1 cellular context compared by ENCODE assay signal in the genomic region with DNA sequence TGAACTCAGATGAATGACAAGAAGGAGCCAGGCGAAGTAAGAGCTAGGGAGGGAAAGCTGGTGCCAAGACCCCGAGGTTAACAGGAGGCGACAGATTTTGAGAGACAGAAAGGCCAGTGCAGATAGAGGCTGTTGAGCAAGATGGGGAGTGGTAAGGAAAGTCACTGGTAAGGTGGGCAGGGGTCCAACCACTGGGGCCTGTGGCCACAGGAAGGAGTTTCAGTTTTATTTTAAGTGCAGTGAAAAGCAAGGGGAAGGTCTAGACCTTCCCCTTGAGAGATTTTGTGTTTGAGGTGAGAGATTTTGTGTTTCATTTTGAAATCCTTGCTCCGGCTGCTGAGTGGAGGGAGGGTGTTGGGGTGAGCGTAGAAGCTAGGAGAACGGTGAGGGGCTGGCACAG.
TF ChIP-seq lines count a peak whose summit lies in the region.

No MANE protein-coding gene starts in this region.

TF ChIP-seq in WTC11, 78 proteins besides CTCF, POLR2A, EP300 and RAD21 (continued from another document):
- TF ChIP-seq, protein P1, sequence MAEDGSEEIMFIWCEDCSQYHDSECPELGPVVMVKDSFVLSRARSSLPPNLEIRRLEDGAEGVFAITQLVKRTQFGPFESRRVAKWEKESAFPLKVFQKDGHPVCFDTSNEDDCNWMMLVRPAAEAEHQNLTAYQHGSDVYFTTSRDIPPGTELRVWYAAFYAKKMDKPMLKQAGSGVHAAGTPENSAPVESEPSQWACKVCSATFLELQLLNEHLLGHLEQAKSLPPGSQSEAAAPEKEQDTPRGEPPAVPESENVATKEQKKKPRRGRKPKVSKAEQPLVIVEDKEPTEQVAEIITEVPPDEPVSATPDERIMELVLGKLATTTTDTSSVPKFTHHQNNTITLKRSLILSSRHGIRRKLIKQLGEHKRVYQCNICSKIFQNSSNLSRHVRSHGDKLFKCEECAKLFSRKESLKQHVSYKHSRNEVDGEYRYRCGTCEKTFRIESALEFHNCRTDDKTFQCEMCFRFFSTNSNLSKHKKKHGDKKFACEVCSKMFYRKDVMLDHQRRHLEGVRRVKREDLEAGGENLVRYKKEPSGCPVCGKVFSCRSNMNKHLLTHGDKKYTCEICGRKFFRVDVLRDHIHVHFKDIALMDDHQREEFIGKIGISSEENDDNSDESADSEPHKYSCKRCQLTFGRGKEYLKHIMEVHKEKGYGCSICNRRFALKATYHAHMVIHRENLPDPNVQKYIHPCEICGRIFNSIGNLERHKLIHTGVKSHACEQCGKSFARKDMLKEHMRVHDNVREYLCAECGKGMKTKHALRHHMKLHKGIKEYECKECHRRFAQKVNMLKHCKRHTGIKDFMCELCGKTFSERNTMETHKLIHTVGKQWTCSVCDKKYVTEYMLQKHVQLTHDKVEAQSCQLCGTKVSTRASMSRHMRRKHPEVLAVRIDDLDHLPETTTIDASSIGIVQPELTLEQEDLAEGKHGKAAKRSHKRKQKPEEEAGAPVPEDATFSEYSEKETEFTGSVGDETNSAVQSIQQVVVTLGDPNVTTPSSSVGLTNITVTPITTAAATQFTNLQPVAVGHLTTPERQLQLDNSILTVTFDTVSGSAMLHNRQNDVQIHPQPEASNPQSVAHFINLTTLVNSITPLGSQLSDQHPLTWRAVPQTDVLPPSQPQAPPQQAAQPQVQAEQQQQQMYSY (CRISPR knock-in tag; IDR thresholded peaks at IDR 0.05), result no peak
